Comparison of ENCODE assay signal across 9 cellular contexts in the genomic region with DNA sequence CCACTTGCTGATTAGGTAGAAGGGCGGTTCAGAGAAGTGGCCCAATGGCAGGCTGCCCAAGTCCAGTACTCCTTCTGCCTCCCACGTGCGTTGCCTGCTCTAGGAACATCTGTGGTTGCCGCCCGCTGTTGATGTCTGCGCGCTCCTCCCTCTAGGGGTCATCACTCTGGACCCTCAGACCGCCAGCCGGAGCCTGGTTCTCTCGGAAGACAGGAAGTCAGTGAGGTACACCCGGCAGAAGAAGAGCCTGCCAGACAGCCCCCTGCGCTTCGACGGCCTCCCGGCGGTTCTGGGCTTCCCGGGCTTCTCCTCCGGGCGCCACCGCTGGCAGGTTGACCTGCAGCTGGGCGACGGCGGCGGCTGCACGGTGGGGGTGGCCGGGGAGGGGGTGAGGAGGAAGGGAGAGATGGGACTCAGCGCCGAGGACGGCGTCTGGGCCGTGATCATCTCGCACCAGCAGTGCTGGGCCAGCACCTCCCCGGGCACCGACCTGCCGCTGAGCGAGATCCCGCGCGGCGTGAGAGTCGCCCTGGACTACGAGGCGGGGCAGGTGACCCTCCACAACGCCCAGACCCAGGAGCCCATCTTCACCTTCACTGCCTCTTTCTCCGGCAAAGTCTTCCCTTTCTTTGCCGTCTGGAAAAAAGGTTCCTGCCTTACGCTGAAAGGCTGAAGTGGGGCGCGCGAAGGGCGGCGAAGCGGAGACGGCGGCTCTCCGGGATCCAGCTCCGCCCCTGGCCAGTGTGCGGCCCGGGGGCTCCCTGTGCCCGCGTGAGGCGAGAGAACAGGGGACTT. TPM values are rescaled to one million over a fixed set of nuclear protein-coding genes. Genes with fewer than 3 reads are reported as not detected.
DNase-seq lines count a peak whose midpoint lies in the region; ATAC-seq, FAIRE-seq and TF ChIP-seq lines count a peak whose summit lies in the region.
"Had no signal": no experiment of that assay in that cellular context is flagged by ENCODE, and none has a peak within 500 bp of the region (broad histone marks: within the 10 kb centered on the region; RNA-seq: fewer than 3 reads in every experiment).

No MANE protein-coding gene starts in this region.

- DNase-seq in EL (peak; percentile 51), erythroblast (lab: John Stamatoyannopoulos, UW) (peak; percentile 50 to 54), neuronal stem cell (ENCODE audit: low spot score) (peak; percentile 17), HTR-8/SVneo (ENCODE audit: insufficient read length, low spot score) (no peak)
- no peak for DNase-seq in stimulated activated CD8-positive, alpha-beta memory T cell treated with anti-CD3 and anti-CD28 coated beads, Interleukin-4, amount 100 ng/mL, for 48 hours
- no peak for DNase-seq in stimulated activated CD4-positive, alpha-beta T cell treated with anti-CD3 and anti-CD28 coated beads, Interleukin-2, amount 100 ng/mL, for 24 hours

- TF ChIP-seq POLR2A in erythroblast (IDR thresholded peaks at IDR 0.05; ENCODE audit: low read length): no peak

- no peak for ATAC-seq in GM18873 (IDR thresholded peaks at IDR 0.05; ENCODE audit: low FRiP score, unreplicated experiment)

- H3K9me3 ChIP-seq in OCI-LY1 (ENCODE audit: low read length) (no peaks in the 10 kb centered on the region), neuronal stem cell (replicated peaks in 1 of 2; ENCODE audit: control insufficient read depth in 2 of 2, insufficient read depth in 1 of 2, low read depth in 1 of 2, low read length in 2 of 2) (no peaks in the 10 kb centered on the region)

- no peak overlapping the region for H2BK12ac ChIP-seq in neuronal stem cell (ENCODE audit: low read length)

- H3K4ac ChIP-seq in neuronal stem cell (ENCODE audit: low read length): no peak overlapping the region

- peak overlapping the region; percentile 82 for H3K18ac ChIP-seq in neuronal stem cell (ENCODE audit: low read length)

- H3K79me2 ChIP-seq in OCI-LY1 (ENCODE audit: insufficient read depth, low read length): no peaks in the 10 kb centered on the region

- no peak overlapping the region for H2AK5ac ChIP-seq in neuronal stem cell (ENCODE audit: low read depth, low read length)

- H4K20me1 ChIP-seq in OCI-LY1 (ENCODE audit: insufficient read depth, low read length): no peaks in the 10 kb centered on the region

- H3K79me1 ChIP-seq in neuronal stem cell (ENCODE audit: low read depth, low read length): no peaks in the 10 kb centered on the region

- H3K36me3 ChIP-seq in OCI-LY1 (ENCODE audit: insufficient read depth, low read length): no peaks in the 10 kb centered on the region
- no peaks in the 10 kb centered on the region for H3K36me3 ChIP-seq in neuronal stem cell (replicated peaks in 1 of 2; ENCODE audit: control insufficient read depth in 2 of 2, insufficient read depth in 2 of 2, low read length in 2 of 2)

- H3K23ac ChIP-seq in neuronal stem cell (ENCODE audit: low read depth, low read length, poor library complexity): peak overlapping the region; percentile 68

- H4K8ac ChIP-seq in neuronal stem cell (ENCODE audit: low read depth, low read length): no peak overlapping the region

- no peak overlapping the region for H2AFZ ChIP-seq in OCI-LY1 (ENCODE audit: low read length)
- H2AFZ ChIP-seq in neuronal stem cell (ENCODE audit: low read length): peak overlapping the region; percentile 90

- H3K27ac ChIP-seq in OCI-LY1 (ENCODE audit: low read depth, low read length, poor library complexity, severe bottlenecking) (no peak overlapping the region), neuronal stem cell (replicated peaks; ENCODE audit: low read length) (no peak overlapping the region)

- H3F3A ChIP-seq in OCI-LY1 (ENCODE audit: insufficient read depth, low read length): no peaks in the 10 kb centered on the region

- H2BK15ac ChIP-seq in neuronal stem cell (ENCODE audit: low read length): no peak overlapping the region

- no peak overlapping the region for H4K91ac ChIP-seq in neuronal stem cell (ENCODE audit: low read depth, low read length, poor library complexity)

- no peaks in the 10 kb centered on the region for H3K9me2 ChIP-seq in OCI-LY1 (ENCODE audit: low read depth, low read length)

- H3K9ac ChIP-seq in OCI-LY1 (ENCODE audit: low read length) (no peak overlapping the region), neuronal stem cell (ENCODE audit: low read depth, low read length, poor library complexity) (peak overlapping the region; percentile 65)

- H3K27me3 ChIP-seq in OCI-LY1 (ENCODE audit: insufficient read depth, low read length) (no peaks in the 10 kb centered on the region), neuronal stem cell (ENCODE audit: control insufficient read depth in 3 of 3, insufficient read depth in 3 of 3, low read depth in 1 of 3, low read length in 3 of 3) (peaks cover 0 to 86% (median 25%) of the 10 kb centered on the region in 3 experiments)

- H3K4me2 ChIP-seq in OCI-LY1 (ENCODE audit: low read length) (peak overlapping the region; percentile 37; the same call in 1 of the 2 replicates), neuronal stem cell (ENCODE audit: insufficient read depth, low read length, poor library complexity, severe bottlenecking) (peak overlapping the region; percentile 59)

- H2BK5ac ChIP-seq in neuronal stem cell (ENCODE audit: low read length): no peak overlapping the region

- FAIRE-seq in HTR-8/SVneo (lab: Jason Lieb, UNC): no peak
- FAIRE-seq: colon had no signal

- no peak overlapping the region for H3K4me3 ChIP-seq in OCI-LY1 (ENCODE audit: low read depth, low read length, poor library complexity, severe bottlenecking)
- peak overlapping the region; percentile 14 to 71 for H3K4me3 ChIP-seq in neuronal stem cell (ENCODE audit: low read length in 2 of 2)

- H3K4me1 ChIP-seq in OCI-LY1 (ENCODE audit: insufficient read depth, low read length, severe bottlenecking) (no peaks in the 10 kb centered on the region), neuronal stem cell (ENCODE audit: control insufficient read depth in 2 of 2, insufficient read depth in 1 of 2, low read depth in 1 of 2, low read length in 2 of 2) (peaks cover 0 to 2% of the 10 kb centered on the region in 2 donors)

- peak overlapping the region; percentile 9 for H3K14ac ChIP-seq in neuronal stem cell (ENCODE audit: low read length)

- no peak for TF ChIP-seq CTCF in OCI-LY1 (IDR thresholded peaks at IDR 0.05; ENCODE audit: low read length)

- WGBS in neuronal stem cell (ENCODE audit: extremely low coverage in 2 of 2, insufficient read length in 2 of 2, insufficient replicate concordance in 1 of 2), 2 donors: no CpG with 5 or more reads among the region's 62 CpGs

- peak overlapping the region; percentile 29 for H2BK120ac ChIP-seq in neuronal stem cell (ENCODE audit: low read depth, low read length)

RNA-seq across cellular contexts. Expression of gene TRIM15, which starts 8.5 kb away (rescaled TPM):
- polyA plus RNA-seq in neuronal stem cell (2013, experiment 1 of 2): 0.07 TPM
- polyA plus RNA-seq in neuronal stem cell (2013, experiment 2 of 2): 0.04 TPM

RNA-seq across cellular contexts. Expression of gene TRIM10, which starts 10.9 kb away (rescaled TPM):
- not detected for polyA plus RNA-seq in neuronal stem cell (2013, experiment 1 of 2)
- polyA plus RNA-seq in neuronal stem cell (2013, experiment 2 of 2): not detected

RNA-seq across cellular contexts. Expression of gene TRIM40, which starts 35.9 kb away (rescaled TPM):
- polyA plus RNA-seq in neuronal stem cell (2013, experiment 1 of 2): not detected
- not detected for polyA plus RNA-seq in neuronal stem cell (2013, experiment 2 of 2)

RNA-seq across cellular contexts. Expression of gene TRIM26, which starts 41.3 kb away (rescaled TPM):
- polyA plus RNA-seq in neuronal stem cell (2013, experiment 1 of 2): 8.7 TPM
- 8.4 TPM for polyA plus RNA-seq in neuronal stem cell (2013, experiment 2 of 2)

RNA-seq across cellular contexts. Expression of gene TRIM31, which starts 59.0 kb away (rescaled TPM):
- polyA plus RNA-seq in neuronal stem cell (2013, experiment 1 of 2): not detected
- not detected for polyA plus RNA-seq in neuronal stem cell (2013, experiment 2 of 2)

Comparison
In these comparisons a context has a peak if more than half of its experiments do, and no peak if none do; other contexts are left out.
1. DNase-seq: peak in EL (single experiment), erythroblast (2 of 2) and neuronal stem cell (single experiment); none in HTR-8/SVneo (single experiment), stimulated activated CD8-positive, alpha-beta memory T cell treated with anti-CD3 and anti-CD28 coated beads, Interleukin-4, amount 100 ng/mL, for 48 hours (single experiment) and stimulated activated CD4-positive, alpha-beta T cell treated with anti-CD3 and anti-CD28 coated beads, Interleukin-2, amount 100 ng/mL, for 24 hours (0 of 2).